Comparison of ENCODE assay signal across 26 cellular contexts in the genomic region with DNA sequence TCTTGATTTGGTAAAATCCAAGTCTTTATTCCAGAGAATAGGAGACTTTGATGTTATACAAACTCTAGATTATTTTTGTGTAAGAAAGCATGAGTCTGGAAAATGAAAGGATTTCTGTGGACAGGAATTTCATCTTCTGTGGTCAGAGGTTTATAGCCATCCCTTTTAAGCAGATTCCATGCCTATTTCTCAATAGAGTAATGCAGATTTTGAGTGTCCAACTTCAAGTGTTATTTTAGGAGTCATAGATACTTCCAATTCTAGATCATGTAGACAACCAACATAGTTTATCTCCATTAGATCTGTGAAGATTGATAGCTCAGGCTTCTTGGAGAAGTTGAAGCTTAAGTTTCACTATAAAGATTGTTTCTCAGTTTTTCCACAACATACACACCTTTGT.
A peak's percentile ranks its signal among the peaks of the same experiment; 100 is the strongest.
DNase-seq lines count a peak whose midpoint lies in the region; ATAC-seq, FAIRE-seq and TF ChIP-seq lines count a peak whose summit lies in the region.
"Had no signal": no experiment of that assay in that cellular context is flagged by ENCODE, and none has a peak within 500 bp of the region (broad histone marks: within the 10 kb centered on the region; RNA-seq: fewer than 3 reads in every experiment).

No MANE protein-coding gene starts in this region.

- FAIRE-seq in bronchial epithelial cell (lab: Jason Lieb, UNC), result peak; percentile 40
- FAIRE-seq: endothelial cell of umbilical vein, K562 had no signal

- TF ChIP-seq CTCF in bronchial epithelial cell (IDR thresholded peaks at IDR 0.05; ENCODE audit: insufficient read depth, low read length, severe bottlenecking), result no peak
- no peak for TF ChIP-seq CTCF in neural cell (IDR thresholded peaks at IDR 0.05; ENCODE audit: poor library complexity, severe bottlenecking)

- H3K27ac ChIP-seq in neural cell (ENCODE audit: low read length), result peak overlapping the region; percentile 21
- no peak overlapping the region for H3K27ac ChIP-seq in caudate nucleus (ENCODE audit: low read depth, low read length)
- H3K27ac ChIP-seq in Karpas-422 (ENCODE audit: low read length), result no peak overlapping the region

- H3K27me3 ChIP-seq in bronchial epithelial cell (ENCODE audit: control insufficient read depth, insufficient read depth, low read length), result no peaks in the 10 kb centered on the region
- no peaks in the 10 kb centered on the region for H3K27me3 ChIP-seq in neural cell (ENCODE audit: insufficient read depth, low read depth, low read length)
- no peaks in the 10 kb centered on the region for H3K27me3 ChIP-seq in Karpas-422 (ENCODE audit: low read length)

- H3K9me3 ChIP-seq in neural cell (ENCODE audit: low read length) (no peaks in the 10 kb centered on the region), Karpas-422 (ENCODE audit: low read length) (no peaks in the 10 kb centered on the region)

- H2AFZ ChIP-seq in neural cell (ENCODE audit: low read depth, low read length), result no peak overlapping the region
- no peak overlapping the region for H2AFZ ChIP-seq in Karpas-422 (ENCODE audit: low read length)
- H2AFZ ChIP-seq: GM23338 had no signal

- no peak overlapping the region for H3K4me3 ChIP-seq in bronchial epithelial cell (ENCODE audit: low read depth, low read length)
- H3K4me3 ChIP-seq in neural cell (ENCODE audit: low read length), result no peak overlapping the region
- no peak overlapping the region for H3K4me3 ChIP-seq in Karpas-422 (ENCODE audit: low read length)
- H3K4me3 ChIP-seq: GM23338, K562 had no signal

- no peak for ATAC-seq in HG03378 (IDR thresholded peaks at IDR 0.05; ENCODE audit: unreplicated experiment)
- no peak for ATAC-seq in HG03565 (IDR thresholded peaks at IDR 0.05; ENCODE audit: unreplicated experiment)
- ATAC-seq: CD8-positive, alpha-beta T cell; GM23338; K562 had no signal

- no peak for TF ChIP-seq RAD21 in neural cell (conservative IDR thresholded peaks at IDR 0.05)

- H3K9ac ChIP-seq in neural cell (ENCODE audit: low read length) (no peak overlapping the region), Karpas-422 (ENCODE audit: low read length) (no peak overlapping the region)

- DNase-seq in AG08396 (ENCODE audit: low spot score) (peak; percentile 13), HT1080 (ENCODE audit: low read depth) (peak; percentile 24), bronchial epithelial cell (ENCODE audit: low read depth) (no peak), caudate nucleus (lab: John Stamatoyannopoulos, UW) (no peak), Karpas-422 (no peak)
- DNase-seq: activated CD4-positive, alpha-beta T cell treated with anti-CD3 and anti-CD28 coated beads for 48 hours; activated naive CD8-positive, alpha-beta T cell treated with anti-CD3 and anti-CD28 coated beads for 36 hours; CD8-positive, alpha-beta T cell; dermis blood vessel endothelial cell; foreskin melanocyte; hypothalamus; islet precursor cell; NCI-H187; NCI-H2227 treated with DMSO at 0.1 percent for 48 hours; NCI-H774; occipital lobe; OCI-M1; retina; SHP77 treated with DMSO at 0.1 percent for 48 hours; substantia nigra had no signal

- no peak for TF ChIP-seq EP300 in neural cell (conservative IDR thresholded peaks at IDR 0.05; ENCODE audit: poor library complexity, severe bottlenecking)

- H3K4me2 ChIP-seq in neural cell (ENCODE audit: low read length), result no peak overlapping the region
- H3K4me2 ChIP-seq in Karpas-422 (ENCODE audit: low read depth, low read length, poor library complexity, severe bottlenecking), result no peak overlapping the region
- H3K4me2 ChIP-seq: GM23338 had no signal

- H3K79me2 ChIP-seq in neural cell (replicated peaks; ENCODE audit: insufficient read depth, low read length), result no peaks in the 10 kb centered on the region
- H3K79me2 ChIP-seq in Karpas-422 (ENCODE audit: low read length), result no peaks in the 10 kb centered on the region

- no peaks in the 10 kb centered on the region for H3F3A ChIP-seq in neural cell (ENCODE audit: insufficient read depth, low read length, poor library complexity, severe bottlenecking)

- H3K9me2 ChIP-seq in neural cell (ENCODE audit: insufficient read depth, low read length) (no peaks in the 10 kb centered on the region), Karpas-422 (replicated peaks; ENCODE audit: insufficient read depth, low read length) (no peaks in the 10 kb centered on the region)

- H4K20me1 ChIP-seq in neural cell (ENCODE audit: insufficient read depth) (no peaks in the 10 kb centered on the region), Karpas-422 (ENCODE audit: insufficient read depth, low read depth, low read length) (no peaks in the 10 kb centered on the region)

- no peaks in the 10 kb centered on the region for H3K4me1 ChIP-seq in Karpas-422 (ENCODE audit: low read length)

- H3K36me3 ChIP-seq in bronchial epithelial cell (ENCODE audit: control insufficient read depth, insufficient read depth, low read length) (no peaks in the 10 kb centered on the region), neural cell (ENCODE audit: insufficient read depth, low read length) (no peaks in the 10 kb centered on the region), Karpas-422 (ENCODE audit: insufficient read depth, low read length) (no peaks in the 10 kb centered on the region)

TF ChIP-seq in neural cell, 6 proteins besides CTCF, POLR2A, EP300 and RAD21:
- no peak for TF ChIP-seq TAF1 (IDR thresholded peaks at IDR 0.05; ENCODE audit: low read depth)
- no peak for TF ChIP-seq MXI1 (conservative IDR thresholded peaks at IDR 0.05; ENCODE audit: poor library complexity, severe bottlenecking)
- TF ChIP-seq, protein P1, sequence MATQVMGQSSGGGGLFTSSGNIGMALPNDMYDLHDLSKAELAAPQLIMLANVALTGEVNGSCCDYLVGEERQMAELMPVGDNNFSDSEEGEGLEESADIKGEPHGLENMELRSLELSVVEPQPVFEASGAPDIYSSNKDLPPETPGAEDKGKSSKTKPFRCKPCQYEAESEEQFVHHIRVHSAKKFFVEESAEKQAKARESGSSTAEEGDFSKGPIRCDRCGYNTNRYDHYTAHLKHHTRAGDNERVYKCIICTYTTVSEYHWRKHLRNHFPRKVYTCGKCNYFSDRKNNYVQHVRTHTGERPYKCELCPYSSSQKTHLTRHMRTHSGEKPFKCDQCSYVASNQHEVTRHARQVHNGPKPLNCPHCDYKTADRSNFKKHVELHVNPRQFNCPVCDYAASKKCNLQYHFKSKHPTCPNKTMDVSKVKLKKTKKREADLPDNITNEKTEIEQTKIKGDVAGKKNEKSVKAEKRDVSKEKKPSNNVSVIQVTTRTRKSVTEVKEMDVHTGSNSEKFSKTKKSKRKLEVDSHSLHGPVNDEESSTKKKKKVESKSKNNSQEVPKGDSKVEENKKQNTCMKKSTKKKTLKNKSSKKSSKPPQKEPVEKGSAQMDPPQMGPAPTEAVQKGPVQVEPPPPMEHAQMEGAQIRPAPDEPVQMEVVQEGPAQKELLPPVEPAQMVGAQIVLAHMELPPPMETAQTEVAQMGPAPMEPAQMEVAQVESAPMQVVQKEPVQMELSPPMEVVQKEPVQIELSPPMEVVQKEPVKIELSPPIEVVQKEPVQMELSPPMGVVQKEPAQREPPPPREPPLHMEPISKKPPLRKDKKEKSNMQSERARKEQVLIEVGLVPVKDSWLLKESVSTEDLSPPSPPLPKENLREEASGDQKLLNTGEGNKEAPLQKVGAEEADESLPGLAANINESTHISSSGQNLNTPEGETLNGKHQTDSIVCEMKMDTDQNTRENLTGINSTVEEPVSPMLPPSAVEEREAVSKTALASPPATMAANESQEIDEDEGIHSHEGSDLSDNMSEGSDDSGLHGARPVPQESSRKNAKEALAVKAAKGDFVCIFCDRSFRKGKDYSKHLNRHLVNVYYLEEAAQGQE (IDR thresholded peaks at IDR 0.05; ENCODE audit: borderline replicate concordance), result no peak
- TF ChIP-seq SMC3 (conservative IDR thresholded peaks at IDR 0.05; ENCODE audit: poor library complexity), result no peak
- TF ChIP-seq POLR2AphosphoS5 (IDR thresholded peaks at IDR 0.05), result no peak
- TF ChIP-seq EZH2 (IDR thresholded peaks at IDR 0.05; ENCODE audit: borderline replicate concordance, insufficient read depth, low read length, poor library complexity, severe bottlenecking), result no peak

Comparison
In these comparisons a context has a peak if more than half of its experiments do, and no peak if none do; other contexts are left out.
1. DNase-seq: peak in AG08396 (single experiment) and HT1080 (single experiment); none in bronchial epithelial cell (single experiment), caudate nucleus (0 of 61) and Karpas-422 (single experiment).